In genomic region chr15:92951800-92952199, GRCh38 we compare ENCODE assay signal across 1 cellular context.
TF ChIP-seq lines count a peak whose summit lies in the region.

No MANE protein-coding gene starts in this region.

TF ChIP-seq in HepG2, 621 proteins besides CTCF, POLR2A, EP300 and RAD21:
- no peak for TF ChIP-seq SMYD3 (CRISPR knock-in tag; IDR thresholded peaks at IDR 0.05)
- TF ChIP-seq MAFK (conservative IDR thresholded peaks at IDR 0.05 in 1 of 2, IDR thresholded peaks at IDR 0.05 in 1 of 2; ENCODE audit: low read length in 2 of 2) = peak; percentile 89 to 96
- no peak for TF ChIP-seq MEIS2 (CRISPR knock-in tag; IDR thresholded peaks at IDR 0.05)
- TF ChIP-seq ZNF296 (CRISPR knock-in tag; conservative IDR thresholded peaks at IDR 0.05) = no peak
- TF ChIP-seq BCL6 (CRISPR knock-in tag; IDR thresholded peaks at IDR 0.05) = no peak
- TF ChIP-seq MXD1 (CRISPR knock-in tag; IDR thresholded peaks at IDR 0.05) = no peak
- TF ChIP-seq NKX3-1 (CRISPR knock-in tag; IDR thresholded peaks at IDR 0.05) = no peak
- no peak for TF ChIP-seq MBD4 (IDR thresholded peaks at IDR 0.05; ENCODE audit: borderline replicate concordance, low read length)
- no peak for TF ChIP-seq CHCHD3 (CRISPR knock-in tag; IDR thresholded peaks at IDR 0.05)
- TF ChIP-seq SMC3 (IDR thresholded peaks at IDR 0.05; ENCODE audit: low read length) = no peak
- TF ChIP-seq KAT7 (CRISPR knock-in tag; IDR thresholded peaks at IDR 0.05; ENCODE audit: borderline replicate concordance) = no peak
- TF ChIP-seq FIP1L1 (IDR thresholded peaks at IDR 0.05; ENCODE audit: borderline replicate concordance, insufficient read depth, low read depth, low read length) = no peak
- TF ChIP-seq MAFF (IDR thresholded peaks at IDR 0.05; ENCODE audit: low read depth, low read length) = peak; percentile 93
- TF ChIP-seq MED8 (CRISPR knock-in tag; IDR thresholded peaks at IDR 0.05; ENCODE audit: insufficient replicate concordance) = no peak
- no peak for TF ChIP-seq CEBPG (CRISPR knock-in tag; IDR thresholded peaks at IDR 0.05)
- TF ChIP-seq ZNF276 (CRISPR knock-in tag; IDR thresholded peaks at IDR 0.05; ENCODE audit: low read depth) = no peak
